Comparison of ENCODE assay signal across 10 cellular contexts in genomic region chr1:5830771-5831599, GRCh38.
DNase-seq lines count a peak whose midpoint lies in the region; ATAC-seq and TF ChIP-seq lines count a peak whose summit lies in the region.
"Had no signal": no experiment of that assay in that cellular context is flagged by ENCODE, and none has a peak within 500 bp of the region (broad histone marks: within the 10 kb centered on the region; RNA-seq: fewer than 3 reads in every experiment).

No MANE protein-coding gene starts in this region.

- POLR2A ChIA-PET in HEK293 (lab: Yijun Ruan, JAX), result no interaction called here
- POLR2A ChIA-PET in RWPE1 (lab: Yijun Ruan, JAX; ENCODE audit: low non-redundant PET), result no interaction called here

- CTCF ChIA-PET in HEK293 (lab: Yijun Ruan, JAX), result no interaction called here
- CTCF ChIA-PET in RWPE1 (lab: Yijun Ruan, JAX), result no interaction called here

- no peaks in the 10 kb centered on the region for H3K9me3 ChIP-seq in HEK293 (ENCODE audit: control insufficient read depth, insufficient read depth, low read depth, low read length)
- H3K9me3 ChIP-seq: thoracic aorta had no signal

- H3K4me3 ChIP-seq in HEK293 (ENCODE audit: low read depth, low read length), result no peak overlapping the region
- H3K4me3 ChIP-seq: thoracic aorta had no signal

- H3K27ac ChIP-seq in HEK293 (ENCODE audit: extremely low read depth, low read depth, low read length) (no peak overlapping the region), RWPE1 (no peak overlapping the region)
- H3K27ac ChIP-seq: thoracic aorta had no signal

- DNase-seq in ELF-1 (ENCODE audit: low read depth, low spot score), result peak; percentile 91
- peak; percentile 23 for DNase-seq in RWPE1 (ENCODE audit: low spot score)
- peak; percentile 90 for DNase-seq in islet precursor cell
- no peak for DNase-seq in stimulated activated naive CD4-positive, alpha-beta T cell (lab: John Stamatoyannopoulos, UW)
- no peak for DNase-seq in 8988T
- DNase-seq: T-helper 17 cell had no signal

- H3K4me1 ChIP-seq in HEK293 (ENCODE audit: control insufficient read depth, insufficient read depth, low read length), result no peaks in the 10 kb centered on the region

- no peaks in the 10 kb centered on the region for H3K36me3 ChIP-seq in HEK293 (ENCODE audit: control insufficient read depth in 2 of 2, insufficient read depth in 1 of 2, low read length in 2 of 2)
- H3K36me3 ChIP-seq: thoracic aorta had no signal

- ATAC-seq in HG03571 (IDR thresholded peaks at IDR 0.05; ENCODE audit: unreplicated experiment) (no peak), HG02759 (IDR thresholded peaks at IDR 0.05; ENCODE audit: unreplicated experiment) (no peak)
- ATAC-seq: T-helper 17 cell had no signal

- TF ChIP-seq CTCF in HEK293 (tag by site-specific recombination; IDR thresholded peaks at IDR 0.05) (no peak), RWPE1 (conservative IDR thresholded peaks at IDR 0.05; ENCODE audit: low read depth) (no peak)

TF ChIP-seq in HEK293, 187 proteins besides CTCF, POLR2A, EP300 and RAD21:
- TF ChIP-seq ZNF18 (tag by site-specific recombination; IDR thresholded peaks at IDR 0.05), result no peak
- no peak for TF ChIP-seq ZNF426 (tag by site-specific recombination; IDR thresholded peaks at IDR 0.05)
- TF ChIP-seq EGR2 (tag by site-specific recombination; IDR thresholded peaks at IDR 0.05; ENCODE audit: low read depth), result no peak
- peak; percentile 48 for TF ChIP-seq ZNF654 (tag by site-specific recombination; IDR thresholded peaks at IDR 0.05; ENCODE audit: low read depth)

Comparison
In these comparisons a context has a peak if more than half of its experiments do, and no peak if none do; other contexts are left out.
1. DNase-seq: peak in ELF-1 (single experiment), RWPE1 (single experiment) and islet precursor cell (single experiment); none in stimulated activated naive CD4-positive, alpha-beta T cell (0 of 6) and 8988T (single experiment).